Comparison of ENCODE assay signal across 10 cellular contexts in the genomic region with DNA sequence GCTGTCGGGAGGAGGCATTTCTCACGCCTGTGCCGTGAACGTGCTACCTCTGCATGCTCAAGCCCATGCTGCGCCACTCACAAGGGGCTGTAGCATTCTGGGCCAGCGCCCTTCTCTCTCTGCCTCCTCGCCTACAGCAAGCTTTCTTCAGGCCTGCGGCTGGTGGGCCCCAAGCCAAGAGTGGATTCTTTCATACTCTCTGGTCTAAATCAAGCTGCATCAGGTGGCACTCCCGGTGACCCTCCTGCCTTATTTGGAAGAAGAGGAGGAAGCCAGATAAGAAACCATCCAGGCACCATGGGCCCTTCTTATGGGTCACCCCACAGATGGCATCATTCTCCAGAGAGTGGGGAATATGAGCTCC.
DNase-seq lines count a peak whose midpoint lies in the region; ATAC-seq and TF ChIP-seq lines count a peak whose summit lies in the region.
"Had no signal": no experiment of that assay in that cellular context is flagged by ENCODE, and none has a peak within 500 bp of the region (broad histone marks: within the 10 kb centered on the region; RNA-seq: fewer than 3 reads in every experiment).

No MANE protein-coding gene starts in this region.

- peak overlapping the region; percentile 47 for H3K4me2 ChIP-seq in smooth muscle cell

- ATAC-seq in T-helper 17 cell, result no peak
- no peak for ATAC-seq in gastroesophageal sphincter

- peaks cover 0 to 33% (median 6%) of the 10 kb centered on the region in 3 donors for H3K4me1 ChIP-seq in gastroesophageal sphincter
- H3K4me1 ChIP-seq in smooth muscle cell (ENCODE audit: low read depth), result peaks cover 17% of the 10 kb centered on the region

- TF ChIP-seq POLR2A in gastroesophageal sphincter (IDR thresholded peaks at IDR 0.05), result no peak

- H3K36me3 Mint-ChIP-seq in HFFc6 (ENCODE audit: low read depth) (no peaks in the 10 kb centered on the region), T-helper 17 cell (ENCODE audit: low read depth) (no peaks in the 10 kb centered on the region)

- H3K27ac Mint-ChIP-seq in HFFc6, result peak overlapping the region; percentile 98
- H3K27ac Mint-ChIP-seq in T-helper 17 cell, result peak overlapping the region; percentile 94

- H3K36me3 ChIP-seq in gastroesophageal sphincter (no peaks in the 10 kb centered on the region), smooth muscle cell (ENCODE audit: low read depth) (no peaks in the 10 kb centered on the region)
- H3K36me3 ChIP-seq: adrenal gland had no signal

- no peaks in the 10 kb centered on the region for H3K79me2 ChIP-seq in smooth muscle cell (ENCODE audit: low read depth)

- H3K4me3 Mint-ChIP-seq in HFFc6 (peak overlapping the region; percentile 74), T-helper 17 cell (no peak overlapping the region)
- H3K4me3 Mint-ChIP-seq: neural crest cell had no signal

- H4K20me1 ChIP-seq in smooth muscle cell (ENCODE audit: low read depth), result no peaks in the 10 kb centered on the region

- TF ChIP-seq CTCF in HFFc6 (IDR thresholded peaks at IDR 0.05) (peak; percentile 6; the same call in 1 of the 2 replicates), gastroesophageal sphincter (IDR thresholded peaks at IDR 0.05) (no peak), smooth muscle cell (IDR thresholded peaks at IDR 0.05; ENCODE audit: borderline replicate concordance, insufficient read depth, poor library complexity, severe bottlenecking) (no peak)

- H3K9me3 Mint-ChIP-seq in HFFc6, result no peaks in the 10 kb centered on the region
- H3K9me3 Mint-ChIP-seq: neural crest cell had no signal

- 60% methylated on average over 8 of the region's 9 CpGs; no CpG with 5 or more reads in 1 of the 2 donors for WGBS in gastroesophageal sphincter (ENCODE audit: low coverage in 1 of 2), 2 donors
- WGBS in smooth muscle cell (ENCODE audit: low lambda C conversion rate), result 86% methylated on average over 9 of the region's 9 CpGs

- peak overlapping the region; percentile 24 for H3K9ac ChIP-seq in smooth muscle cell (ENCODE audit: low read depth)

- no peaks in the 10 kb centered on the region for H3K27me3 ChIP-seq in gastroesophageal sphincter
- no peaks in the 10 kb centered on the region for H3K27me3 ChIP-seq in smooth muscle cell (ENCODE audit: low read depth)
- H3K27me3 ChIP-seq: adrenal gland had no signal

- H3K27ac ChIP-seq in gastroesophageal sphincter, result peak overlapping the region in 3 of 4 donors; percentile 38 to 55 (median 41)
- H3K27ac ChIP-seq in smooth muscle cell (ENCODE audit: low read depth), result peak overlapping the region; percentile 66

- peaks cover 7% of the 10 kb centered on the region for H3F3A ChIP-seq in smooth muscle cell (ENCODE audit: low read depth)

- no peak for TF ChIP-seq EP300 in gastroesophageal sphincter (IDR thresholded peaks at IDR 0.05)

- H2AFZ ChIP-seq in smooth muscle cell (ENCODE audit: low read depth), result no peak overlapping the region

- H3K4me1 Mint-ChIP-seq in HFFc6 (ENCODE audit: low read depth), result peaks cover 97% of the 10 kb centered on the region
- H3K4me1 Mint-ChIP-seq in T-helper 17 cell, result peaks cover 27% of the 10 kb centered on the region

- H3K9me3 ChIP-seq in T-helper 17 cell (ENCODE audit: control insufficient read depth, low read length, poor library complexity, severe bottlenecking) (no peaks in the 10 kb centered on the region), gastroesophageal sphincter (no peaks in the 10 kb centered on the region), smooth muscle cell (replicated peaks; ENCODE audit: low read depth) (no peaks in the 10 kb centered on the region)
- H3K9me3 ChIP-seq: adrenal gland had no signal

- H3K27me3 Mint-ChIP-seq in HFFc6 (ENCODE audit: insufficient read depth) (no peaks in the 10 kb centered on the region), T-helper 17 cell (peaks cover 4% of the 10 kb centered on the region)

- DNase-seq in HFFc6 (peak; percentile 81), T-helper 17 cell (no peak), smooth muscle cell (lab: John Stamatoyannopoulos, UW; ENCODE audit: unreplicated experiment) (no peak), NCI-H187 treated with DMSO at 0.1 percent for 48 hours (lab: John Stamatoyannopoulos, UW) (no peak), NCI-H524 treated with DMSO at 0.1 percent for 48 hours (lab: John Stamatoyannopoulos, UW) (no peak), activated gamma-delta T cell (lab: John Stamatoyannopoulos, UW) (no peak)
- DNase-seq in activated naive CD4-positive, alpha-beta T cell treated with anti-CD3 and anti-CD28 coated beads, Interleukin-2, amount 50 U/mL, for 16 hours, result no peak

- no peak overlapping the region for H3K4me3 ChIP-seq in gastroesophageal sphincter
- H3K4me3 ChIP-seq in smooth muscle cell, result no peak overlapping the region
- H3K4me3 ChIP-seq: adrenal gland had no signal
